In the genomic region with DNA sequence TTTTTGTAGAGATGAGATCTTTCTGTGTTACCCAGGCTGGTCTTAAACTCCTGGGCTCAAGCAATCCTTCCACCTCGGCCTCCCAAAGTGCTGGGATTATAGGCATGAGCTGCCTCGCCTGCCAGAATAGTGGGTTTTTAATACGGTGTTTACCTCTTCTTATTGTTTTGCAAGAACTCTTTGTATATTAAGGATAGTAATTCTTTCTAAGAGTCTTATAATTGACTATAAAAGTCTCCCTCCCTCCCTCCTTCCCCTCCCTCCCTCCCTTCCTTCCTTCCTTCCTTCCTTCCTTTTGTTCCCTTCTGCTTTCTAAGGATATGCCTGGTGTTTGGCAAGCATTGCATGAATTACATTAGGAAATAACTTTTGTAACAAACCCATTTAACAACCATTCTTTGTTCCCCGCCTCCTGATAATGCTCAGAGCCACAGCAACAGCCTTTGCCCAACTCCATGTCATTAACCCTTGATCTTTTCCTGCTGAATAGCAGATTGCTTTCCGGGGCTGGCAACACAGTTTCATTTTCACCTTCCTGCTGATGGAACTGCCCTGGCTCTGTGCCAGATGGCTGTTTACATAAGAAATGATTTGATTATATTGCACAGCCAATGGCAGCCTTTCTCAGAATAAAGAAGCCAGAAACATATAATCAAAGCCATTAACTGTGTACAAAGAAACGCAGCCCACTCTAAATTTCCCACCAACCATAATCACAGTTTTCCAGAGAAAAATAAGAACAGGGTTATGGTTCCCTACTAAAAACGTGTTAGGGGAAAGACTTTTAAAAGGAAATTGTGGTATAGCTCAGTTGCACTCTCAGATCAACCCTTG, we compare ENCODE assay signal across 8 cellular contexts.
DNase-seq lines count a peak whose midpoint lies in the region; ATAC-seq and TF ChIP-seq lines count a peak whose summit lies in the region.

No MANE protein-coding gene starts in this region.

- H3K9me3 Mint-ChIP-seq in Calu3 (ENCODE audit: low read depth, unreplicated experiment), result peaks cover 2% of the 10 kb centered on the region
- H3K9me3 Mint-ChIP-seq in T-cell, result no peaks in the 10 kb centered on the region

- POLR2A ChIA-PET in T-cell (lab: Charles Lee), result no interaction called here

- H3K36me3 Mint-ChIP-seq in Calu3 (ENCODE audit: insufficient read depth, unreplicated experiment) (no peaks in the 10 kb centered on the region), T-cell (no peaks in the 10 kb centered on the region)

- no peak for TF ChIP-seq CTCF in Calu3 (IDR thresholded peaks at IDR 0.05; ENCODE audit: unreplicated experiment)
- no peak for TF ChIP-seq CTCF in fibroblast of pulmonary artery (IDR thresholded peaks at IDR 0.05; ENCODE audit: low read length, missing control alignments)

- no peak overlapping the region for H3K4me3 ChIP-seq in fibroblast of pulmonary artery (replicated peaks; ENCODE audit: low read depth, low read length)

- peak; percentile 93 for DNase-seq in Calu3
- peak; percentile 65 for DNase-seq in NCI-H128 (lab: John Stamatoyannopoulos, UW; ENCODE audit: unreplicated experiment)
- peak in 23 of 34 experiments; percentile 15 to 45 (median 30) for DNase-seq in T-cell
- DNase-seq in fibroblast of pulmonary artery (ENCODE audit: low read depth), result peak; percentile 89
- DNase-seq in smooth muscle cell of the brain vasculature (ENCODE audit: low read depth, low spot score), result peak; percentile 18
- no peak for DNase-seq in effector CD8-positive, alpha-beta T cell (lab: John Stamatoyannopoulos, UW)

- CTCF ChIA-PET in Calu3 (lab: Charles Lee) (no interaction called here), T-cell (lab: Charles Lee) (no interaction called here)

- H3K27ac Mint-ChIP-seq in Calu3 (ENCODE audit: unreplicated experiment) (peak overlapping the region; percentile 15), T-cell (peak overlapping the region; percentile 34 to 60)

- no TSS peak for BruUV-seq in Calu3 (replicated peaks; lab: Mats Ljungman, UMichigan)

- H3K4me1 Mint-ChIP-seq in Calu3 (ENCODE audit: low read depth, unreplicated experiment) (peaks cover 40% of the 10 kb centered on the region), T-cell (peaks cover 10 to 18% (median 15%) of the 10 kb centered on the region in 3 donors)

- intact Hi-C loops in Calu3 (cut with micrococcal nuclease; ENCODE audit: unreplicated experiment), result loop anchor here (10.0 kb wide), 1 partner anchor 172 kb away; a partner anchor contains a TSS

- ATAC-seq in T-cell (replicated peaks in 1 of 4) (peak in 1 of 4 experiments; percentile 55), HG03135 (IDR thresholded peaks at IDR 0.05; ENCODE audit: unreplicated experiment) (no peak), HG03097 (IDR thresholded peaks at IDR 0.05; ENCODE audit: low FRiP score, unreplicated experiment) (no peak)

- H3K4me3 Mint-ChIP-seq in Calu3 (ENCODE audit: low read depth, unreplicated experiment) (peak overlapping the region; percentile 0), T-cell (peak overlapping the region in 2 of 3 donors; percentile 40 to 54)

- H3K27me3 Mint-ChIP-seq in Calu3 (ENCODE audit: unreplicated experiment), result no peaks in the 10 kb centered on the region
- peaks cover 5 to 6% of the 10 kb centered on the region in 2 donors for H3K27me3 Mint-ChIP-seq in T-cell
